In the genomic region with DNA sequence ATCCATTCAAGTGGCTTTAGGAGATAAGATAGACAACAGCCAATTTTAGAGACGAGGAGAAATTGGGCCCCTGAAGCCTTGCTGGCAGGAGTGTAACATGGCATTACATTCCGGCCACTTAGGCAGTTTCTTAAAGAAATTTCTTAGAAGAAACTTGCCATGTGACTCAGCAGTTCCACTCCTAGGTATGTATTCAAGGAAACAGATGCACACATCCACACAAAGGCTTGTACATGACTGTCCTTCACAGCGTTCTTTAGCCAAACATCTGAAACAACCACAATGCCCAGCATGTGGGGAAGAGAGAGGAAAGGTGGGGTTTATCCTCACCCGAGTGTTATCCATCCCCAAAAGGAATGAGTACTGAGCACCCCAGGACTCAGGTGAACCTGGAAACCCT, we compare ENCODE assay signal across 1 cellular context.
TF ChIP-seq lines count a peak whose summit lies in the region.

No MANE protein-coding gene starts in this region.

TF ChIP-seq in K562, 482 proteins besides CTCF, POLR2A, EP300 and RAD21 (continued from another document and continues in another):
- TF ChIP-seq ZNF318 (IDR thresholded peaks at IDR 0.05; ENCODE audit: borderline replicate concordance in 1 of 2, low read depth in 1 of 2): no peak
- TF ChIP-seq ZNF717 (CRISPR knock-in tag; IDR thresholded peaks at IDR 0.05): no peak
- no peak for TF ChIP-seq DLX4 (CRISPR knock-in tag; IDR thresholded peaks at IDR 0.05)
- TF ChIP-seq NONO (IDR thresholded peaks at IDR 0.05; ENCODE audit: low read depth in 2 of 2, low read length in 1 of 2): no peak
- peak; percentile 65; the same call in 1 of the 2 replicates for TF ChIP-seq MAFK (IDR thresholded peaks at IDR 0.05; ENCODE audit: low read length)
- TF ChIP-seq ZNF316 (IDR thresholded peaks at IDR 0.05): peak; percentile 83
- no peak for TF ChIP-seq CXXC5 (CRISPR knock-in tag; IDR thresholded peaks at IDR 0.05)
- TF ChIP-seq ZNF699 (CRISPR knock-in tag; IDR thresholded peaks at IDR 0.05; ENCODE audit: insufficient replicate concordance): no peak
- peak; percentile 85 for TF ChIP-seq NFE2 (IDR thresholded peaks at IDR 0.05; ENCODE audit: low read depth)
- TF ChIP-seq NR2F6 (CRISPR knock-in tag; IDR thresholded peaks at IDR 0.05): no peak
- TF ChIP-seq, protein P1, sequence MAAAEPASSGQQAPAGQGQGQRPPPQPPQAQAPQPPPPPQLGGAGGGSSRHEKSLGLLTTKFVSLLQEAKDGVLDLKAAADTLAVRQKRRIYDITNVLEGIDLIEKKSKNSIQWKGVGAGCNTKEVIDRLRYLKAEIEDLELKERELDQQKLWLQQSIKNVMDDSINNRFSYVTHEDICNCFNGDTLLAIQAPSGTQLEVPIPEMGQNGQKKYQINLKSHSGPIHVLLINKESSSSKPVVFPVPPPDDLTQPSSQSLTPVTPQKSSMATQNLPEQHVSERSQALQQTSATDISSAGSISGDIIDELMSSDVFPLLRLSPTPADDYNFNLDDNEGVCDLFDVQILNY (CRISPR knock-in tag; IDR thresholded peaks at IDR 0.05): no peak
- TF ChIP-seq TFE3 (CRISPR knock-in tag; IDR thresholded peaks at IDR 0.05): no peak
- TF ChIP-seq ZNF239 (CRISPR knock-in tag; IDR thresholded peaks at IDR 0.05): no peak
- TF ChIP-seq USF1 (CRISPR knock-in tag; IDR thresholded peaks at IDR 0.05): no peak
- peak; percentile 12; the same call in 1 of the 2 replicates for TF ChIP-seq TEAD4 (IDR thresholded peaks at IDR 0.05; ENCODE audit: low read length)
- TF ChIP-seq TEAD4 (CRISPR knock-in tag; IDR thresholded peaks at IDR 0.05; ENCODE audit: borderline replicate concordance): no peak
- TF ChIP-seq MCM7 (IDR thresholded peaks at IDR 0.05): no peak
- no peak for TF ChIP-seq CBX3 (IDR thresholded peaks at IDR 0.05; ENCODE audit: borderline replicate concordance in 1 of 2, low read length in 2 of 2)
- no peak for TF ChIP-seq RBM34 (IDR thresholded peaks at IDR 0.05; ENCODE audit: borderline replicate concordance, insufficient read depth, low read length)
- peak; percentile 73; the same call in 1 of the 2 replicates for TF ChIP-seq MAFF (IDR thresholded peaks at IDR 0.05; ENCODE audit: low read length)
- no peak for TF ChIP-seq HIVEP1 (CRISPR knock-in tag; IDR thresholded peaks at IDR 0.05)
- TF ChIP-seq PATZ1 (CRISPR knock-in tag; IDR thresholded peaks at IDR 0.05; ENCODE audit: borderline replicate concordance): no peak
- TF ChIP-seq MEF2A (IDR thresholded peaks at IDR 0.05; ENCODE audit: control insufficient read depth, low read depth, low read length): no peak
- no peak for TF ChIP-seq ZSCAN29 (IDR thresholded peaks at IDR 0.05)
- TF ChIP-seq, protein P2, sequence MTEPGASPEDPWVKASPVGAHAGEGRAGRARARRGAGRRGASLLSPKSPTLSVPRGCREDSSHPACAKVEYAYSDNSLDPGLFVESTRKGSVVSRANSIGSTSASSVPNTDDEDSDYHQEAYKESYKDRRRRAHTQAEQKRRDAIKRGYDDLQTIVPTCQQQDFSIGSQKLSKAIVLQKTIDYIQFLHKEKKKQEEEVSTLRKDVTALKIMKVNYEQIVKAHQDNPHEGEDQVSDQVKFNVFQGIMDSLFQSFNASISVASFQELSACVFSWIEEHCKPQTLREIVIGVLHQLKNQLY (CRISPR knock-in tag; conservative IDR thresholded peaks at IDR 0.05): no peak
- TF ChIP-seq PHTF2 (CRISPR knock-in tag; IDR thresholded peaks at IDR 0.05): no peak
- TF ChIP-seq GABPA (tag; conservative IDR thresholded peaks at IDR 0.05; ENCODE audit: low read depth): no peak
- TF ChIP-seq GTF2F1 (IDR thresholded peaks at IDR 0.05; ENCODE audit: low read depth, low read length): no peak
- TF ChIP-seq E2F3 (CRISPR knock-in tag; IDR thresholded peaks at IDR 0.05): no peak
- no peak for TF ChIP-seq PPARD (CRISPR knock-in tag; IDR thresholded peaks at IDR 0.05)
- no peak for TF ChIP-seq ZNF146 (CRISPR knock-in tag; IDR thresholded peaks at IDR 0.05; ENCODE audit: unreplicated experiment)
- TF ChIP-seq, protein P3, sequence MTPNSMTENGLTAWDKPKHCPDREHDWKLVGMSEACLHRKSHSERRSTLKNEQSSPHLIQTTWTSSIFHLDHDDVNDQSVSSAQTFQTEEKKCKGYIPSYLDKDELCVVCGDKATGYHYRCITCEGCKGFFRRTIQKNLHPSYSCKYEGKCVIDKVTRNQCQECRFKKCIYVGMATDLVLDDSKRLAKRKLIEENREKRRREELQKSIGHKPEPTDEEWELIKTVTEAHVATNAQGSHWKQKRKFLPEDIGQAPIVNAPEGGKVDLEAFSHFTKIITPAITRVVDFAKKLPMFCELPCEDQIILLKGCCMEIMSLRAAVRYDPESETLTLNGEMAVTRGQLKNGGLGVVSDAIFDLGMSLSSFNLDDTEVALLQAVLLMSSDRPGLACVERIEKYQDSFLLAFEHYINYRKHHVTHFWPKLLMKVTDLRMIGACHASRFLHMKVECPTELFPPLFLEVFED (CRISPR knock-in tag; conservative IDR thresholded peaks at IDR 0.05): no peak
- no peak for TF ChIP-seq ZNF445 (CRISPR knock-in tag; IDR thresholded peaks at IDR 0.05; ENCODE audit: low read depth)
- no peak for TF ChIP-seq ZNF274 (IDR thresholded peaks at IDR 0.05; ENCODE audit: borderline replicate concordance, low read depth, low read length)
- TF ChIP-seq, protein P4, sequence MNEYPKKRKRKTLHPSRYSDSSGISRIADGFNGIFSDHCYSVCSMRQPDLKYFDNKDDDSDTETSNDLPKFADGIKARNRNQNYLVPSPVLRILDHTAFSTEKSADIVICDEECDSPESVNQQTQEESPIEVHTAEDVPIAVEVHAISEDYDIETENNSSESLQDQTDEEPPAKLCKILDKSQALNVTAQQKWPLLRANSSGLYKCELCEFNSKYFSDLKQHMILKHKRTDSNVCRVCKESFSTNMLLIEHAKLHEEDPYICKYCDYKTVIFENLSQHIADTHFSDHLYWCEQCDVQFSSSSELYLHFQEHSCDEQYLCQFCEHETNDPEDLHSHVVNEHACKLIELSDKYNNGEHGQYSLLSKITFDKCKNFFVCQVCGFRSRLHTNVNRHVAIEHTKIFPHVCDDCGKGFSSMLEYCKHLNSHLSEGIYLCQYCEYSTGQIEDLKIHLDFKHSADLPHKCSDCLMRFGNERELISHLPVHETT (CRISPR knock-in tag; conservative IDR thresholded peaks at IDR 0.05 in 1 of 2, IDR thresholded peaks at IDR 0.05 in 1 of 2): no peak
- TF ChIP-seq ZNF212 (CRISPR knock-in tag; IDR thresholded peaks at IDR 0.05): no peak
- no peak for TF ChIP-seq SAP30 (IDR thresholded peaks at IDR 0.05; ENCODE audit: borderline replicate concordance, insufficient read depth, low read depth, low read length, poor library complexity, severe bottlenecking)
- TF ChIP-seq, protein P5, sequence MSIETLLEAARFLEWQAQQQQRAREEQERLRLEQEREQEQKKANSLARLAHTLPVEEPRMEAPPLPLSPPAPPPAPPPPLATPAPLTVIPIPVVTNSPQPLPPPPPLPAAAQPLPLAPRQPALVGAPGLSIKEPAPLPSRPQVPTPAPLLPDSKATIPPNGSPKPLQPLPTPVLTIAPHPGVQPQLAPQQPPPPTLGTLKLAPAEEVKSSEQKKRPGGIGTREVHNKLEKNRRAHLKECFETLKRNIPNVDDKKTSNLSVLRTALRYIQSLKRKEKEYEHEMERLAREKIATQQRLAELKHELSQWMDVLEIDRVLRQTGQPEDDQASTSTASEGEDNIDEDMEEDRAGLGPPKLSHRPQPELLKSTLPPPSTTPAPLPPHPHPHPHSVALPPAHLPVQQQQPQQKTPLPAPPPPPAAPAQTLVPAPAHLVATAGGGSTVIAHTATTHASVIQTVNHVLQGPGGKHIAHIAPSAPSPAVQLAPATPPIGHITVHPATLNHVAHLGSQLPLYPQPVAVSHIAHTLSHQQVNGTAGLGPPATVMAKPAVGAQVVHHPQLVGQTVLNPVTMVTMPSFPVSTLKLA (conservative IDR thresholded peaks at IDR 0.05): 0 out of 4 replicates have a peak, but pooled peaks of 1 of the 2 experiments have one; percentile 15
- no peak for TF ChIP-seq RFX5 (IDR thresholded peaks at IDR 0.05; ENCODE audit: low read depth, low read length)
- no peak for TF ChIP-seq ILF3 (IDR thresholded peaks at IDR 0.05; ENCODE audit: borderline replicate concordance)
- no peak for TF ChIP-seq FIP1L1 (IDR thresholded peaks at IDR 0.05; ENCODE audit: low read depth, low read length, poor library complexity, severe bottlenecking)
- TF ChIP-seq MAFG (tag; conservative IDR thresholded peaks at IDR 0.05): peak; percentile 79
